Comparison of ENCODE assay signal across 8 cellular contexts in the genomic region with DNA sequence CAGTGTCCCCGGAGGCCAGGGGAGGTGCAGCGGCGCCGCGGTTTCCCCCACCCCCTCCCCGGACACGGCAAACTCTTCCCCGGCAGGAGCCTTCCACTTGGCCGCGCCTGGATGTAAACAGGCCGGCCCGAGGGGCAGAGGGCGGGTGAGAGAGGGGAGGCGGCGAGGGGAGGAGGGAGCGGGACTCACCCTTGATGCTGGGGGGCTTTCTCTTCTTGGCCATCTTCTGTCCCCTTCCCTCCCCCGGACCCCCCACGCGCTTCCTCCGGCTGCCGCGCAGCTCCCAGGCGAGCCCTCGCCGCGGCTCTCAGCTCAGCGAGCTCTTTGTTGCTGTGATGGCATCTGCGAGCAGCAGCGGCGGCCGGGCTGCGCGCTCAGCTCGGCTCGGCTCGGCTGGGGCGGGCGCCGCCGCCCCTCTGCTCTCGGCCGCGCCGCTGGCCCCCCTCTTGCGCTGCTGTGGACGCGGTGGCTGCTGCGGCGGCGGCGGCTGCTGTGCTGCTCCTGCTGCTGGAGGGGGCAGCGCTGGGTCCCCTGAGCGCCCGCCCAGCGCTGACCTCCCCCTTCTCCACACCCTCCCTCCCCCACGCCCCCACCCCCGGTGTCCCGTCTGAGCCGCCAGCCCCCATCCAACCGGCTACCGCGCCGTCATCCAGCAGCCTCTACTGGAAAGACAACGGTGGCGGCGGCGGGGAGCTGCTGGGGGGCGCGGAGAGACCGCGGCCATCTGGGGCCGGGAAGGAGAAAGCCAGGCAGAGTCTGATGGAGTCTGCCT. TPM values are rescaled to one million over a fixed set of nuclear protein-coding genes. Genes with fewer than 3 reads are reported as not detected.
DNase-seq lines count a peak whose midpoint lies in the region; ATAC-seq and TF ChIP-seq lines count a peak whose summit lies in the region.

No MANE protein-coding gene starts in this region.

- peaks cover 4% of the 10 kb centered on the region for H3K4me1 ChIP-seq in CD4-positive, CD25-positive, alpha-beta regulatory T cell (ENCODE audit: control insufficient read depth, insufficient read depth, low read length, poor library complexity, severe bottlenecking)
- H3K4me1 ChIP-seq in right cardiac atrium (ENCODE audit: control insufficient read depth, insufficient read depth, low read length) (no peaks in the 10 kb centered on the region), rectal smooth muscle tissue (ENCODE audit: control insufficient read depth, insufficient read depth, low read length) (no peaks in the 10 kb centered on the region)

- peaks cover 58% of the 10 kb centered on the region for H3K27me3 Mint-ChIP-seq in CD4-positive, CD25-positive, alpha-beta regulatory T cell

- peaks cover 24% of the 10 kb centered on the region for H3K27me3 ChIP-seq in CD4-positive, CD25-positive, alpha-beta regulatory T cell (ENCODE audit: control insufficient read depth, insufficient read depth, low read length)
- no peaks in the 10 kb centered on the region for H3K27me3 ChIP-seq in right cardiac atrium (ENCODE audit: control insufficient read depth, insufficient read depth)
- H3K27me3 ChIP-seq in rectal smooth muscle tissue (ENCODE audit: control insufficient read depth, insufficient read depth, low read length): peaks cover 6% of the 10 kb centered on the region

- H3K27ac ChIP-seq in CD4-positive, CD25-positive, alpha-beta regulatory T cell (ENCODE audit: insufficient read depth, low read length, poor library complexity, severe bottlenecking): no peak overlapping the region
- H3K27ac ChIP-seq in angular gyrus (ENCODE audit: low read depth, low read length) (peak overlapping the region; percentile 45), right cardiac atrium (ENCODE audit: low read length) (no peak overlapping the region), rectal smooth muscle tissue (ENCODE audit: low read depth, low read length) (no peak overlapping the region)

- TF ChIP-seq CTCF in GM20000 (IDR thresholded peaks at IDR 0.05; ENCODE audit: extremely low read depth, missing control alignments): no peak

- intact Hi-C loops in right cardiac atrium (cut with DNase I): no loop called here

- no peaks in the 10 kb centered on the region for H3K9me3 ChIP-seq in CD4-positive, CD25-positive, alpha-beta regulatory T cell (ENCODE audit: control insufficient read depth in 2 of 2, low read length in 2 of 2)
- H3K9me3 ChIP-seq in right cardiac atrium (ENCODE audit: control insufficient read depth, low read length): no peaks in the 10 kb centered on the region

- under 1% methylated on average over 72 of the region's 72 CpGs for WGBS in right cardiac atrium

- H3K9ac ChIP-seq in rectal smooth muscle tissue (ENCODE audit: low read length): no peak overlapping the region

- no peaks in the 10 kb centered on the region for H3K36me3 ChIP-seq in CD4-positive, CD25-positive, alpha-beta regulatory T cell (ENCODE audit: control insufficient read depth, insufficient read depth, low read length)
- H3K36me3 ChIP-seq in rectal smooth muscle tissue (ENCODE audit: control insufficient read depth, insufficient read depth, low read length): no peaks in the 10 kb centered on the region

- peak in 1 of 3 donors; percentile 2 for DNase-seq in CD4-positive, CD25-positive, alpha-beta regulatory T cell
- DNase-seq in GM20000 (ENCODE audit: low spot score) (peak; percentile 54), NCI-H510A (lab: John Stamatoyannopoulos, UW) (peak; percentile 34), right cardiac atrium (peak; percentile 33 to 70 (median 68)), H4 (ENCODE audit: low spot score) (no peak)
- DNase-seq in stimulated activated naive CD4-positive, alpha-beta T cell treated with Interleukin-2 at 50 U/mL for 16 hours (lab: John Stamatoyannopoulos, UW): no peak

- H3K4me3 Mint-ChIP-seq in CD4-positive, CD25-positive, alpha-beta regulatory T cell: no peak overlapping the region

- peak; percentile 14 to 25 for ATAC-seq in CD4-positive, CD25-positive, alpha-beta regulatory T cell (ENCODE audit: low read depth in 2 of 2)
- peak; percentile 83 to 89 for ATAC-seq in right cardiac atrium

- peaks cover 0 to 20% (median 11%) of the 10 kb centered on the region in 4 donors for H3K4me1 Mint-ChIP-seq in CD4-positive, CD25-positive, alpha-beta regulatory T cell

- no peaks in the 10 kb centered on the region for H3K36me3 Mint-ChIP-seq in CD4-positive, CD25-positive, alpha-beta regulatory T cell

- H3K9me3 Mint-ChIP-seq in CD4-positive, CD25-positive, alpha-beta regulatory T cell: peaks cover 0 to 6% (median 0%) of the 10 kb centered on the region in 7 donors

- H3K4me3 ChIP-seq in CD4-positive, CD25-positive, alpha-beta regulatory T cell (ENCODE audit: low read depth, low read length): no peak overlapping the region
- H3K4me3 ChIP-seq in right cardiac atrium (ENCODE audit: low read length): peak overlapping the region; percentile 36
- peak overlapping the region; percentile 65 for H3K4me3 ChIP-seq in rectal smooth muscle tissue (ENCODE audit: low read length)

- no peak overlapping the region for H3K27ac Mint-ChIP-seq in CD4-positive, CD25-positive, alpha-beta regulatory T cell

RNA-seq across cellular contexts. Expression of a gene that starts 4.9 kb away (rescaled TPM):
- 1.6 TPM for total RNA-seq in CD4-positive, CD25-positive, alpha-beta regulatory T cell
- polyA plus RNA-seq in CD4-positive, CD25-positive, alpha-beta regulatory T cell: 1 to 10 TPM in 3 of 4 donors, not detected in 1; 1.3 to 2.3 (median 1.4) TPM
- 1 to 10 TPM; 1.1 to 4.1 (median 1.3) TPM for total RNA-seq in right cardiac atrium
- polyA plus RNA-seq in right cardiac atrium: 0.48 TPM
- 0.62 and 1.6 TPM in 2 replicates for total RNA-seq in H4 (2014; rRNA removed; shearing (Covaris generic))

Comparison
In these comparisons a context has a peak if more than half of its experiments do, and no peak if none do; other contexts are left out.
1. DNase-seq: peak in GM20000 (single experiment), NCI-H510A (single experiment) and right cardiac atrium (3 of 3); none in H4 (single experiment) and stimulated activated naive CD4-positive, alpha-beta T cell treated with Interleukin-2 at 50 U/mL for 16 hours (single experiment).